Comparison of ENCODE assay signal across 8 cellular contexts in the genomic region with DNA sequence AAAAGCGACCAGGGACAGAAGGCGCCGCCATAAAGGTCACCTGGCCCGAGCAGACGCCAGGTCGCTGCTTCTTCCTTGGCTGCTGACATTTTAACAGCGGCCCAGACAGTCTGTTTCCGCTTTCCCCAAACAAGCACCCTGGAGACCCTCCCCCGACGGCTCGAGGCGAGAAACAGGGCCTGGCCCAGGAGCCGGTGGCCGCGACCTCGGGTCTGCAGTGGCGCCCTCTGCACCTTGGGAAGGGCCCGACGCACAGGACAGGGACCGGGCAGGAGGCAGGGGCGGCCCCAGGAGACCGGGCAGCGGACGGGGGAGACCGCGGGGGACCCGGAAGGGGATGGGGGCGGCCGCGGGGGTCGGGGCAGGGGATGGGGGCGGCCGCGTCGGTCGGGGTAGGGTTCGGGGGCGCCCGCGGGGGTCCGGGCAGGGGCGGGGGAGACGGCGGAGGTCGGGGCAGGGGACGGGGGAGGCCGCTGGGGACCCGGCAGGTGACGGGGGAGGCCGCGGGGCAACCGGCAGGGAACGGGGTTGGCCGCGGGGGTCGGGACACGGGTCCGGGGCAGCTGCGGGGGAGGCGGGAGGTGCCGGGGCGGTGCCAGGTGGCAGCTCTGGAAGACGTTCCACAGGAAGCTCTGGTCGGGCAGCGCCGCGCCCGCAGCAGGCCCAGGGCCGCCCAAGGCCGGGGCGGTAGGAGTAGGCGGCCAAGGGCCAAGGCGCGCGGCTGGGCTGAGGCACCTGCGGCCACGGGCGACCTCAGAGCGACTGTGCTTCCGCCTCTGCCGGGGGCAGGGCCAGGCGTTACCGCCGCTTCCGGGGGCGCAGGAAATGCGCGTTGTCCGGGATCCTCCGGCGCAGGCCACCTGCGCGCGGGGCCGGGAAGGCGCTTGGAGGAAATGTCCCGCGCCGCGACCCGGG.
A peak's percentile ranks its signal among the peaks of the same experiment; 100 is the strongest.
DNase-seq lines count a peak whose midpoint lies in the region; ATAC-seq and TF ChIP-seq lines count a peak whose summit lies in the region.
"Not testable (repeated sequence)": the region's sequence is repeated elsewhere in the genome, so short reads cannot be mapped to it uniquely, and the experiment has no call there.

No MANE protein-coding gene starts in this region.

- H3K27ac Mint-ChIP-seq in T-helper 2 cell treated with Interferon-gamma antibody and Interleukin-4, amounts not matched to agents 5 μg/mL and 100 μg/mL, for 36 hours = peak overlapping the region; percentile 82
- peak overlapping the region; percentile 80 for H3K27ac Mint-ChIP-seq in activated naive CD8-positive, alpha-beta T cell treated with anti-CD3 and anti-CD28 coated beads for 36 hours
- H3K27ac Mint-ChIP-seq in osteocyte (ENCODE audit: unreplicated experiment); stimulated activated naive CD8-positive, alpha-beta T cell treated with anti-CD3 and anti-CD28 coated beads, Interleukin-15, Interleukin-2, amounts not matched to agents 100 ng/mL and 50 ng/mL, for 24 hours: not testable (repeated sequence)

- peak; percentile 87 for ATAC-seq in GM18505 (IDR thresholded peaks at IDR 0.05; ENCODE audit: unreplicated experiment)
- ATAC-seq in GM21825 (IDR thresholded peaks at IDR 0.05; ENCODE audit: unreplicated experiment) = peak; percentile 93
- peak; percentile 86 for ATAC-seq in HG03378 (IDR thresholded peaks at IDR 0.05; ENCODE audit: unreplicated experiment)
- peak; percentile 98 to 99 for ATAC-seq in left cardiac atrium

- H3K4me3 Mint-ChIP-seq in T-helper 2 cell treated with Interferon-gamma antibody and Interleukin-4, amounts not matched to agents 5 μg/mL and 100 μg/mL, for 36 hours = peak overlapping the region; percentile 65
- peak overlapping the region; percentile 75 for H3K4me3 Mint-ChIP-seq in activated naive CD8-positive, alpha-beta T cell treated with anti-CD3 and anti-CD28 coated beads for 36 hours
- peak overlapping the region; percentile 40 for H3K4me3 Mint-ChIP-seq in osteocyte (ENCODE audit: unreplicated experiment)
- peak overlapping the region; percentile 64 for H3K4me3 Mint-ChIP-seq in stimulated activated naive CD8-positive, alpha-beta T cell treated with anti-CD3 and anti-CD28 coated beads, Interleukin-15, Interleukin-2, amounts not matched to agents 100 ng/mL and 50 ng/mL, for 24 hours

- TF ChIP-seq POLR2A in GM18505 (IDR thresholded peaks at IDR 0.05; ENCODE audit: borderline replicate concordance, extremely low read depth, insufficient read depth, insufficient read length) = not testable (repeated sequence)

- TF ChIP-seq CTCF in osteocyte (IDR thresholded peaks at IDR 0.05) = not testable (repeated sequence)

- H3K27me3 Mint-ChIP-seq in T-helper 2 cell treated with Interferon-gamma antibody and Interleukin-4, amounts not matched to agents 5 μg/mL and 100 μg/mL, for 36 hours (ENCODE audit: low read depth); activated naive CD8-positive, alpha-beta T cell treated with anti-CD3 and anti-CD28 coated beads for 36 hours; osteocyte (ENCODE audit: unreplicated experiment); stimulated activated naive CD8-positive, alpha-beta T cell treated with anti-CD3 and anti-CD28 coated beads, Interleukin-15, Interleukin-2, amounts not matched to agents 100 ng/mL and 50 ng/mL, for 24 hours: not testable (repeated sequence)

- not testable (repeated sequence) for H3K9me3 Mint-ChIP-seq in T-helper 2 cell treated with Interferon-gamma antibody and Interleukin-4, amounts not matched to agents 5 μg/mL and 100 μg/mL, for 36 hours; activated naive CD8-positive, alpha-beta T cell treated with anti-CD3 and anti-CD28 coated beads for 36 hours; osteocyte (ENCODE audit: unreplicated experiment); stimulated activated naive CD8-positive, alpha-beta T cell treated with anti-CD3 and anti-CD28 coated beads, Interleukin-15, Interleukin-2, amounts not matched to agents 100 ng/mL and 50 ng/mL, for 24 hours

- H3K4me1 Mint-ChIP-seq in T-helper 2 cell treated with Interferon-gamma antibody and Interleukin-4, amounts not matched to agents 5 μg/mL and 100 μg/mL, for 36 hours (ENCODE audit: low read depth) = peaks cover 17% of the 10 kb centered on the region
- H3K4me1 Mint-ChIP-seq in activated naive CD8-positive, alpha-beta T cell treated with anti-CD3 and anti-CD28 coated beads for 36 hours = peaks cover 23% of the 10 kb centered on the region
- not testable (repeated sequence) for H3K4me1 Mint-ChIP-seq in osteocyte (ENCODE audit: unreplicated experiment)
- peaks cover 29% of the 10 kb centered on the region for H3K4me1 Mint-ChIP-seq in stimulated activated naive CD8-positive, alpha-beta T cell treated with anti-CD3 and anti-CD28 coated beads, Interleukin-15, Interleukin-2, amounts not matched to agents 100 ng/mL and 50 ng/mL, for 24 hours (ENCODE audit: low read depth)

- H3K36me3 Mint-ChIP-seq in T-helper 2 cell treated with Interferon-gamma antibody and Interleukin-4, amounts not matched to agents 5 μg/mL and 100 μg/mL, for 36 hours (ENCODE audit: low read depth); activated naive CD8-positive, alpha-beta T cell treated with anti-CD3 and anti-CD28 coated beads for 36 hours; osteocyte (ENCODE audit: unreplicated experiment); stimulated activated naive CD8-positive, alpha-beta T cell treated with anti-CD3 and anti-CD28 coated beads, Interleukin-15, Interleukin-2, amounts not matched to agents 100 ng/mL and 50 ng/mL, for 24 hours (ENCODE audit: low read depth): not testable (repeated sequence)

- peak; percentile 52 for DNase-seq in T-helper 2 cell treated with Interferon-gamma antibody and Interleukin-4, amounts not matched to agents 5 μg/mL and 100 μg/mL, for 36 hours (ENCODE audit: low spot score)
- peak; percentile 56 for DNase-seq in activated naive CD8-positive, alpha-beta T cell treated with anti-CD3 and anti-CD28 coated beads for 36 hours
- not testable (repeated sequence) for DNase-seq in left cardiac atrium; osteocyte (ENCODE audit: extremely low spot score, unreplicated experiment)

- intact Hi-C loops in left cardiac atrium (cut with DNase I) = not testable (repeated sequence)
